Comparison of ENCODE assay signal across 1 cellular context in genomic region chr12:123900898-123901376, GRCh38.
TF ChIP-seq lines count a peak whose summit lies in the region.

No MANE protein-coding gene starts in this region.

TF ChIP-seq in GM23338, 12 proteins besides CTCF, POLR2A, EP300 and RAD21 (continued from another document):
- TF ChIP-seq REST (IDR thresholded peaks at IDR 0.05; ENCODE audit: unreplicated experiment) (no peak), NANOG (IDR thresholded peaks at IDR 0.05; ENCODE audit: borderline replicate concordance) (no peak), ZNF114 (CRISPR knock-in tag; IDR thresholded peaks at IDR 0.05) (no peak)
